ENCODE assay signal across 16 cellular contexts in genomic region chr14:76098916-76099675, GRCh38. TPM values are rescaled to one million over a fixed set of nuclear protein-coding genes. Genes with fewer than 3 reads are reported as not detected.
DNase-seq lines count a peak whose midpoint lies in the region; ATAC-seq and TF ChIP-seq lines count a peak whose summit lies in the region.
"Had no signal": no experiment of that assay in that cellular context is flagged by ENCODE, and none has a peak within 500 bp of the region (broad histone marks: within the 10 kb centered on the region; RNA-seq: fewer than 3 reads in every experiment).

No MANE protein-coding gene starts in this region.

- 87 to 91% methylated on average over 18 to 24 of the region's 28 CpGs for WGBS in esophagus squamous epithelium, 2 donors

- peaks cover 49% of the 10 kb centered on the region for H3K27me3 Mint-ChIP-seq in T-helper 17 cell

- H3K27me3 ChIP-seq in esophagus squamous epithelium = peaks cover 0 to 12% (median 0%) of the 10 kb centered on the region in 4 donors
- H3K27me3 ChIP-seq in rectal smooth muscle tissue (ENCODE audit: control insufficient read depth, insufficient read depth, low read length) = no peaks in the 10 kb centered on the region

- intact Hi-C loops in esophagus squamous epithelium (cut with DNase I) = no loop called here

- ATAC-seq in T-helper 17 cell = no peak

- H3K9me3 ChIP-seq in esophagus squamous epithelium (no peaks in the 10 kb centered on the region), T-helper 17 cell (ENCODE audit: control insufficient read depth, low read length, poor library complexity, severe bottlenecking) (no peaks in the 10 kb centered on the region)
- H3K9me3 ChIP-seq: Caco-2, HAP-1 had no signal

- H3K36me3 ChIP-seq in esophagus squamous epithelium = no peaks in the 10 kb centered on the region
- no peaks in the 10 kb centered on the region for H3K36me3 ChIP-seq in rectal smooth muscle tissue (ENCODE audit: control insufficient read depth, insufficient read depth, low read length)
- H3K36me3 ChIP-seq: HAP-1 had no signal

- DNase-seq in NCI-H1417 (lab: John Stamatoyannopoulos, UW) = peak in 2 of 3 experiments; percentile 61 to 80
- no peak for DNase-seq in NCI-H1417 treated with DMSO at 0.1 percent for 48 hours (lab: John Stamatoyannopoulos, UW)
- no peak for DNase-seq in esophagus squamous epithelium (lab: John Stamatoyannopoulos, UW)
- DNase-seq in T-helper 17 cell = no peak
- DNase-seq in NCI-H1436 treated with DMSO at 0.1 percent for 48 hours (lab: John Stamatoyannopoulos, UW) = no peak
- DNase-seq in stimulated activated naive CD4-positive, alpha-beta T cell treated with Interleukin-2 at 50 U/mL for 16 hours (lab: John Stamatoyannopoulos, UW) = no peak
- DNase-seq: Caco-2; CD8-positive, alpha-beta memory T cell; DND-41; GDM1; GOT3 had no signal

- no peak overlapping the region for H3K4me3 Mint-ChIP-seq in T-helper 17 cell
- H3K4me3 Mint-ChIP-seq: CD14-positive monocyte; CD8-positive, alpha-beta memory T cell had no signal

- H3K4me1 ChIP-seq in esophagus squamous epithelium = peaks cover 0 to 14% (median 0%) of the 10 kb centered on the region in 3 donors
- peaks cover 31% of the 10 kb centered on the region for H3K4me1 ChIP-seq in rectal smooth muscle tissue (ENCODE audit: control insufficient read depth, insufficient read depth, low read length)
- H3K4me1 ChIP-seq: Caco-2, HAP-1 had no signal

- no peak overlapping the region for H3K9ac ChIP-seq in rectal smooth muscle tissue (ENCODE audit: low read length)

- TF ChIP-seq CTCF in esophagus squamous epithelium (IDR thresholded peaks at IDR 0.05) = no peak

- peaks cover 2% of the 10 kb centered on the region for H3K4me1 Mint-ChIP-seq in T-helper 17 cell
- H3K4me1 Mint-ChIP-seq: CD14-positive monocyte; CD8-positive, alpha-beta memory T cell had no signal

- H3K27ac Mint-ChIP-seq in T-helper 17 cell = no peak overlapping the region
- H3K27ac Mint-ChIP-seq: CD14-positive monocyte had no signal

- H3K4me3 ChIP-seq in esophagus squamous epithelium (no peak overlapping the region), rectal smooth muscle tissue (ENCODE audit: low read length) (no peak overlapping the region)
- H3K4me3 ChIP-seq: HAP-1 had no signal

- H3K36me3 Mint-ChIP-seq in T-helper 17 cell (ENCODE audit: low read depth) = no peaks in the 10 kb centered on the region
- H3K36me3 Mint-ChIP-seq: CD14-positive monocyte; CD8-positive, alpha-beta memory T cell had no signal

- peak overlapping the region in 3 of 4 donors; percentile 61 to 78 (median 74) for H3K27ac ChIP-seq in esophagus squamous epithelium
- peak overlapping the region; percentile 95 for H3K27ac ChIP-seq in rectal smooth muscle tissue (ENCODE audit: low read depth, low read length)
- H3K27ac ChIP-seq: 22Rv1, HL-60 had no signal

- no peak for TF ChIP-seq POLR2A in esophagus squamous epithelium (IDR thresholded peaks at IDR 0.05)

RNA-seq across cellular contexts. Expression of gene GPATCH2L, which starts 52.6 kb away (rescaled TPM):
- total RNA-seq in esophagus squamous epithelium (10 to 100 TPM; 20.1 to 40.8 (median 34.4) TPM), T-helper 17 cell (10 to 100 TPM; 62.0 to 63.9 TPM)

Comparison
In these comparisons a context has a peak if more than half of its experiments do, and no peak if none do; other contexts are left out.
1. DNase-seq: peak in NCI-H1417 (2 of 3); none in NCI-H1417 treated with DMSO at 0.1 percent for 48 hours (single experiment), esophagus squamous epithelium (single experiment), T-helper 17 cell (0 of 3), NCI-H1436 treated with DMSO at 0.1 percent for 48 hours (single experiment) and stimulated activated naive CD4-positive, alpha-beta T cell treated with Interleukin-2 at 50 U/mL for 16 hours (single experiment).